Comparison of ENCODE assay signal across 8 cellular contexts in genomic region chr9:20684035-20684864, GRCh38. TPM values are rescaled to one million over a fixed set of nuclear protein-coding genes. Genes with fewer than 3 reads are reported as not detected.
DNase-seq lines count a peak whose midpoint lies in the region; ATAC-seq and TF ChIP-seq lines count a peak whose summit lies in the region.

Gene FOCAD, plus strand, starts transcription at chr9:20684259. Its CDS starts 31,095 bp downstream, at chr9:20715354.

- no peaks in the 10 kb centered on the region for H3K9me3 Mint-ChIP-seq in type B pancreatic cell

- peaks cover 44% of the 10 kb centered on the region for H3K4me1 ChIP-seq in adipocyte (ENCODE audit: control insufficient read depth, insufficient read depth, low read length)

- peak within 1 kb of the TSS; percentile 99 for H3K9ac ChIP-seq in adipocyte (ENCODE audit: low read length)

- intact Hi-C loops in cardiac septum (cut with DNase I) = loop anchor here (1.0 kb wide), 1 partner anchor 61 kb away; no protein-coding TSS in a partner anchor

- peak; percentile 89 for DNase-seq in NCI-H1048 (lab: John Stamatoyannopoulos, UW)
- DNase-seq in SKM-1 treated with dmso at 0.1 percent for 144 hours (lab: John Stamatoyannopoulos, UW; ENCODE audit: unreplicated experiment) = peak; percentile 90
- DNase-seq in adipocyte (ENCODE audit: low read depth) = peak; percentile 99
- DNase-seq in cardiac septum (ENCODE audit: low spot score) = peak; percentile 99
- peak; percentile 96 for DNase-seq in pons (ENCODE audit: low spot score)
- DNase-seq in type B pancreatic cell (ENCODE audit: extremely low spot score, unreplicated experiment) = peak; percentile 97

- no peaks in the 10 kb centered on the region for H3K36me3 Mint-ChIP-seq in type B pancreatic cell

- H3K4me1 Mint-ChIP-seq in type B pancreatic cell (ENCODE audit: unreplicated experiment) = peaks cover 21% of the 10 kb centered on the region

- TF ChIP-seq CTCF in type B pancreatic cell (conservative IDR thresholded peaks at IDR 0.05) = no peak

- H3K4me3 ChIP-seq in GM08714 (ENCODE audit: low read length) (peak within 1 kb of the TSS; percentile 84), adipocyte (ENCODE audit: low read length) (peak within 1 kb of the TSS; percentile 94)

- no peaks in the 10 kb centered on the region for H3K27me3 Mint-ChIP-seq in type B pancreatic cell

- H3K27ac Mint-ChIP-seq in type B pancreatic cell = peak within 1 kb of the TSS; percentile 91

- H3K27me3 ChIP-seq in adipocyte (replicated peaks; ENCODE audit: control insufficient read depth, insufficient read depth, low read length) = no peaks in the 10 kb centered on the region

- H3K9me3 ChIP-seq in adipocyte (ENCODE audit: control insufficient read depth, low read length) = no peaks in the 10 kb centered on the region

- ATAC-seq in HG02571 (IDR thresholded peaks at IDR 0.05; ENCODE audit: unreplicated experiment) = peak; percentile 99

- no peaks in the 10 kb centered on the region for H3K36me3 ChIP-seq in adipocyte (ENCODE audit: control insufficient read depth, insufficient read depth, low read length, severe bottlenecking)

- H3K4me3 Mint-ChIP-seq in type B pancreatic cell = peak within 1 kb of the TSS; percentile 92

RNA-seq across cellular contexts. Expression of gene FOCAD, which starts in this region (rescaled TPM):
- 38.3 TPM for total RNA-seq in cardiac septum
- 46.1 and 51.0 TPM in 2 replicates for total RNA-seq in type B pancreatic cell (ENCODE audit: low replicate concordance)

Comparison
In these comparisons a context has a peak if more than half of its experiments do, and no peak if none do; other contexts are left out.
1. Peak in every context shown above with its lines: DNase-seq, ATAC-seq and H3K4me3 ChIP-seq.